8 cellular contexts compared by ENCODE assay signal in genomic region chr11:133955091-133955846, GRCh38. TPM values are rescaled to one million over a fixed set of nuclear protein-coding genes. Genes with fewer than 3 reads are reported as not detected.
A peak's percentile ranks its signal among the peaks of the same experiment; 100 is the strongest.
DNase-seq lines count a peak whose midpoint lies in the region; ATAC-seq, FAIRE-seq and TF ChIP-seq lines count a peak whose summit lies in the region.

No MANE protein-coding gene starts in this region.

- H3K9me1 ChIP-seq in endothelial cell of umbilical vein (replicated peaks; ENCODE audit: control insufficient read depth, extremely low read depth, insufficient read depth, low read length) = no peaks in the 10 kb centered on the region

- CTCF ChIA-PET in activated B cell treated with CpG ODN at 0.5 μM for 24 hours (lab: Charles Lee) = no interaction called here
- CTCF ChIA-PET in endothelial cell of umbilical vein (lab: Charles Lee) = interaction anchor here (0.9 kb wide), 1 partner anchor 79 kb away, joined by 3 read pairs; no protein-coding TSS in a partner anchor

- ATAC-seq in activated B cell treated with CpG ODN at 0.5 μM for 24 hours (ENCODE audit: low read depth) (no peak), HG03354 (IDR thresholded peaks at IDR 0.05; ENCODE audit: poor library complexity, severe bottlenecking, unreplicated experiment) (no peak)

- no peak overlapping the region for H3K27ac Mint-ChIP-seq in activated B cell treated with CpG ODN at 0.5 μM for 24 hours

- TF ChIP-seq POLR2A in endothelial cell of umbilical vein (IDR thresholded peaks at IDR 0.05; ENCODE audit: low read depth, low read length) = no peak

- H2AFZ ChIP-seq in endothelial cell of umbilical vein (ENCODE audit: low read depth, low read length) = no peak overlapping the region

- H4K20me1 ChIP-seq in endothelial cell of umbilical vein (replicated peaks; ENCODE audit: control insufficient read depth, extremely low read depth, insufficient read depth, low read length) = no peaks in the 10 kb centered on the region

- dilution Hi-C loops in endothelial cell of umbilical vein (cut with MboI; ENCODE audit: extremely low pct_ligation_motif_present, low sequenced_read_pairs) = no loop called here

- POLR2A ChIA-PET in activated B cell treated with CpG ODN at 0.5 μM for 24 hours (lab: Charles Lee) (no interaction called here), endothelial cell of umbilical vein (lab: Charles Lee) (no interaction called here)

- peaks cover 35 to 42% of the 10 kb centered on the region in 2 experiments for H3K27me3 ChIP-seq in endothelial cell of umbilical vein (ENCODE audit: control insufficient read depth in 2 of 2, insufficient read depth in 2 of 2, low read length in 2 of 2)

- no peaks in the 10 kb centered on the region for H3K36me3 Mint-ChIP-seq in activated B cell treated with CpG ODN at 0.5 μM for 24 hours (ENCODE audit: low read depth)

- H3K79me2 ChIP-seq in endothelial cell of umbilical vein (ENCODE audit: control insufficient read depth, insufficient read depth, low read length) = no peaks in the 10 kb centered on the region

- no peak for FAIRE-seq in endothelial cell of umbilical vein (lab: Jason Lieb, UNC)

- H3K9me3 ChIP-seq in endothelial cell of umbilical vein (replicated peaks; ENCODE audit: control insufficient read depth, insufficient read depth, low read length) = no peaks in the 10 kb centered on the region

- peaks cover 48% of the 10 kb centered on the region for H3K27me3 Mint-ChIP-seq in activated B cell treated with CpG ODN at 0.5 μM for 24 hours

- no peak overlapping the region for H3K4me2 ChIP-seq in endothelial cell of umbilical vein (ENCODE audit: insufficient read depth, low read length)

- H3K9me3 Mint-ChIP-seq in activated B cell treated with CpG ODN at 0.5 μM for 24 hours = no peaks in the 10 kb centered on the region

- intact Hi-C loops in activated B cell treated with CpG ODN at 0.5 μM for 24 hours (cut with micrococcal nuclease) = loop anchor here (5.0 kb wide), 1 partner anchor 58 kb away; no protein-coding TSS in a partner anchor
- intact Hi-C loops in endothelial cell of umbilical vein (cut with micrococcal nuclease) = no loop called here
- intact Hi-C loops in posterior cingulate gyrus (cut with DNase I) = no loop called here

- DNase-seq in DMS79 treated with DMSO at 0.1 percent for 48 hours (lab: John Stamatoyannopoulos, UW) (peak; percentile 45), activated B cell treated with CpG ODN at 0.5 μM for 24 hours (no peak), endothelial cell of umbilical vein (ENCODE audit: low read depth, low spot score) (no peak), posterior cingulate gyrus (peak in 6 of 10 donors; percentile 57 to 93 (median 74)), hepatic stellate cell (ENCODE audit: low spot score) (no peak), islet precursor cell (no peak), AML-193 (lab: John Stamatoyannopoulos, UW) (no peak)

- BruUV-seq in endothelial cell of umbilical vein (replicated peaks; lab: Mats Ljungman, UMichigan) = no TSS peak

- H3K4me3 ChIP-seq in endothelial cell of umbilical vein (replicated peaks in 1 of 3; ENCODE audit: insufficient read depth in 1 of 3, low read depth in 1 of 3, low read length in 3 of 3) = no peak overlapping the region

- TF ChIP-seq CTCF in activated B cell treated with CpG ODN at 0.5 μM for 24 hours (IDR thresholded peaks at IDR 0.05) (no peak), endothelial cell of umbilical vein (IDR thresholded peaks at IDR 0.05; ENCODE audit: extremely low read depth in 1 of 2, insufficient read depth in 1 of 2, low read depth in 1 of 2, low read length in 2 of 2) (no peak)

- H3K4me1 ChIP-seq in endothelial cell of umbilical vein (ENCODE audit: control insufficient read depth, extremely low read depth, insufficient read depth, low read length) = no peaks in the 10 kb centered on the region

- no peak overlapping the region for H3K9ac ChIP-seq in endothelial cell of umbilical vein (replicated peaks; ENCODE audit: extremely low read depth, insufficient read depth, low read length)

- H3K4me1 Mint-ChIP-seq in activated B cell treated with CpG ODN at 0.5 μM for 24 hours = peaks cover 17% of the 10 kb centered on the region

- H3K27ac ChIP-seq in endothelial cell of umbilical vein (ENCODE audit: insufficient read depth, low read depth, low read length) = no peak overlapping the region

- H3K36me3 ChIP-seq in endothelial cell of umbilical vein (ENCODE audit: control insufficient read depth in 2 of 2, extremely low read depth in 1 of 2, insufficient read depth in 2 of 2, low read length in 2 of 2) = no peaks in the 10 kb centered on the region

- H3K4me3 Mint-ChIP-seq in activated B cell treated with CpG ODN at 0.5 μM for 24 hours = peak overlapping the region; percentile 68

TF ChIP-seq in endothelial cell of umbilical vein, 7 proteins besides CTCF, POLR2A, EP300 and RAD21:
- TF ChIP-seq EZH2 (IDR thresholded peaks at IDR 0.05; ENCODE audit: borderline replicate concordance, low read depth, low read length, severe bottlenecking) = peak; percentile 96
- no peak for TF ChIP-seq POLR2AphosphoS5 (IDR thresholded peaks at IDR 0.05; ENCODE audit: insufficient read depth, low read depth, low read length)
- no peak for TF ChIP-seq JUN (IDR thresholded peaks at IDR 0.05; ENCODE audit: borderline replicate concordance, insufficient read depth, insufficient read length, low read depth)

RNA-seq across cellular contexts. Expression of gene IGSF9B, which starts 1.5 kb away (rescaled TPM):
- total RNA-seq in activated B cell treated with CpG ODN at 0.5 μM for 24 hours = 0.83 and 2.0 TPM in 2 replicates
- total RNA-seq in endothelial cell of umbilical vein = 0.15 and 0.69 TPM in 2 replicates
- 0.06 and 0.18 TPM in 2 replicates for polyA plus RNA-seq in endothelial cell of umbilical vein
- 0.01 and 0.06 TPM in 2 replicates for polyA plus RNA-seq in endothelial cell of umbilical vein (2011; cell fraction: cytosol; rRNA removed)
- polyA plus RNA-seq in endothelial cell of umbilical vein (2011; cell fraction: nucleus; rRNA removed) = 0.24 and 0.43 TPM in 2 replicates
- polyA plus RNA-seq in endothelial cell of umbilical vein (2012) = 0.11 TPM in 1 of 2 replicates, not detected in the other
- polyA minus RNA-seq in endothelial cell of umbilical vein = 0.22 TPM in 1 of 2 replicates, not detected in the other
- polyA minus RNA-seq in endothelial cell of umbilical vein (2011; cell fraction: cytosol; rRNA and poly(A)+ RNA removed) = not detected
- polyA minus RNA-seq in endothelial cell of umbilical vein (2011; cell fraction: nucleus; rRNA and poly(A)+ RNA removed) = 0.19 and 0.29 TPM in 2 replicates

Comparison
In these comparisons a context has a peak if more than half of its experiments do, and no peak if none do; other contexts are left out.
1. DNase-seq: peak in DMS79 treated with DMSO at 0.1 percent for 48 hours (single experiment) and posterior cingulate gyrus (6 of 10); none in activated B cell treated with CpG ODN at 0.5 μM for 24 hours (single experiment), endothelial cell of umbilical vein (single experiment), hepatic stellate cell (single experiment), islet precursor cell (single experiment) and AML-193 (0 of 2).